7 cellular contexts compared by ENCODE assay signal in genomic region chr19:7516878-7517277, GRCh38. TPM values are rescaled to one million over a fixed set of nuclear protein-coding genes. Genes with fewer than 3 reads are reported as not detected.
A peak's percentile ranks its signal among the peaks of the same experiment; 100 is the strongest.
DNase-seq lines count a peak whose midpoint lies in the region; ATAC-seq and TF ChIP-seq lines count a peak whose summit lies in the region.

No MANE protein-coding gene starts in this region.

- no peaks in the 10 kb centered on the region for H3K36me3 Mint-ChIP-seq in IgD-negative memory B cell

- intact Hi-C loops in ascending aorta (cut with DNase I): loop anchor here (10.0 kb wide), 2 partner anchors 282 to 782 kb away; partner anchors contain the start of genes GPR108 and TRIP10

- H3K36me3 ChIP-seq in ascending aorta (peaks cover 12 to 14% of the 10 kb centered on the region in 2 donors), kidney epithelial cell (ENCODE audit: control insufficient read depth, insufficient read depth, low read length) (no peaks in the 10 kb centered on the region), stomach smooth muscle (ENCODE audit: control insufficient read depth in 2 of 2, insufficient read depth in 2 of 2, low read length in 2 of 2) (no peaks in the 10 kb centered on the region)

- H3K27ac ChIP-seq in ascending aorta (peak overlapping the region; percentile 86 to 96), stomach smooth muscle (ENCODE audit: low read length) (peak overlapping the region; percentile 86)

- peak overlapping the region in 1 of 3 donors; percentile 52 for H3K27ac Mint-ChIP-seq in IgD-negative memory B cell

- peaks cover 3 to 8% (median 7%) of the 10 kb centered on the region in 3 donors for H3K4me1 Mint-ChIP-seq in IgD-negative memory B cell

- peak overlapping the region; percentile 90 to 95 for H3K9ac ChIP-seq in stomach smooth muscle (ENCODE audit: low read length in 2 of 2)

- H3K9me3 ChIP-seq in ascending aorta (no peaks in the 10 kb centered on the region), stomach smooth muscle (ENCODE audit: control insufficient read depth in 2 of 2, low read length in 2 of 2) (no peaks in the 10 kb centered on the region)

- H3K4me3 ChIP-seq in ascending aorta (peak overlapping the region; percentile 70 to 97), kidney epithelial cell (ENCODE audit: low read depth, low read length) (peak overlapping the region; percentile 84), stomach smooth muscle (ENCODE audit: low read length in 2 of 2) (peak overlapping the region; percentile 42 to 81)

- H3K27me3 Mint-ChIP-seq in IgD-negative memory B cell: peaks cover 12% of the 10 kb centered on the region

- no peaks in the 10 kb centered on the region for H3K9me3 Mint-ChIP-seq in IgD-negative memory B cell

- H3K27me3 ChIP-seq in ascending aorta (no peaks in the 10 kb centered on the region), kidney epithelial cell (ENCODE audit: control insufficient read depth, insufficient read depth, low read length) (no peaks in the 10 kb centered on the region), stomach smooth muscle (ENCODE audit: control insufficient read depth in 1 of 2, insufficient read depth in 2 of 2, low read length in 2 of 2) (no peaks in the 10 kb centered on the region)

- peaks cover 6 to 30% of the 10 kb centered on the region in 2 donors for H3K4me1 ChIP-seq in ascending aorta
- peaks cover 22% of the 10 kb centered on the region for H3K4me1 ChIP-seq in stomach smooth muscle (ENCODE audit: control insufficient read depth, insufficient read depth, low read length)

- no peak for DNase-seq in ascending aorta (ENCODE audit: low spot score in 2 of 2)
- no peak for DNase-seq in kidney epithelial cell (ENCODE audit: low read depth)
- DNase-seq in T1000 (lab: John Stamatoyannopoulos, UW): no peak
- no peak for DNase-seq in SW 1271 (lab: John Stamatoyannopoulos, UW)

- no peak for ATAC-seq in activated CD4-positive, CD25-positive, alpha-beta regulatory T cell treated with anti-CD3 and anti-CD28 coated beads, Interleukin-2, amount 50 U/mL, for 24 hours

- peak overlapping the region; percentile 55 to 84 (median 75) for H3K4me3 Mint-ChIP-seq in IgD-negative memory B cell

- TF ChIP-seq CTCF in ascending aorta (IDR thresholded peaks at IDR 0.05) (no peak), kidney epithelial cell (IDR thresholded peaks at IDR 0.05; ENCODE audit: insufficient read depth, low read length, poor library complexity, severe bottlenecking) (no peak)

RNA-seq across cellular contexts. Expression of gene ZNF358, which starts 1.0 kb away (rescaled TPM):
- 1.3 TPM for polyA plus RNA-seq in IgD-negative memory B cell
- total RNA-seq in ascending aorta (163 TPM), kidney epithelial cell (67.4 and 76.1 TPM in 2 replicates)

RNA-seq across cellular contexts. Expression of gene MCOLN1, which starts 5.5 kb away (rescaled TPM):
- polyA plus RNA-seq in IgD-negative memory B cell: 5.2 TPM
- total RNA-seq in ascending aorta (11.9 TPM), kidney epithelial cell (13.7 and 15.3 TPM in 2 replicates)

RNA-seq across cellular contexts. Expression of gene PNPLA6, which starts 18.6 kb away (rescaled TPM):
- 12.5 TPM for polyA plus RNA-seq in IgD-negative memory B cell
- 190 TPM for total RNA-seq in ascending aorta
- 134 and 163 TPM in 2 replicates for total RNA-seq in kidney epithelial cell

RNA-seq across cellular contexts. Expression of gene PEX11G, which starts 28.0 kb away (rescaled TPM):
- polyA plus RNA-seq in IgD-negative memory B cell: 2.8 TPM
- total RNA-seq in ascending aorta (not detected), kidney epithelial cell (5.5 and 8.9 TPM in 2 replicates)
